ENCODE assay signal across 1 cellular context in the genomic region with DNA sequence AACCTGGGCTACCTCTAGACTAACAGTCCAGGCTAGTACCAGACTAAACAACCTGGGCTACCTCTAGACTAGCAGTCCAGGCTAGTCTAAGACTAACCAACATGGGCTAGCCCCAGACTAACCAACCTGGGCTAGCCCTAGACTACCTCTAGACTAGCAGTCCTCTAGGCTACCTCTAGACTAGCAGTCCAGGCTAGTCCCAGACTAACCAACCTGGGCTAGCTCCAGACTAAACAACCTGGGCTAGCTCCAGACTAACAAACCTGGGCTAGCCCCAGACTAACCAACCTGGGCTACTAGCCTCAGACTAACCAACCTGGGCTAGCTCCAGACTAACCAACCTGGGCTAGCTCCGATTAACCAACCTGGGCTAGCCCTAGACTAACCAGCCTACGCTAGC.
TF ChIP-seq lines count a peak whose summit lies in the region.

No MANE protein-coding gene starts in this region.

TF ChIP-seq in K562, 482 proteins besides CTCF, POLR2A, EP300 and RAD21:
- TF ChIP-seq MAFG (tag; conservative IDR thresholded peaks at IDR 0.05) (no peak), PCBP1 (IDR thresholded peaks at IDR 0.05; ENCODE audit: low read depth, low read length, poor library complexity, severe bottlenecking) (no peak), MEIS2 (IDR thresholded peaks at IDR 0.05; ENCODE audit: partially characterized antibody) (no peak), GATAD2A (IDR thresholded peaks at IDR 0.05) (no peak), TARDBP (IDR thresholded peaks at IDR 0.05) (no peak)
- TF ChIP-seq, protein P1, sequence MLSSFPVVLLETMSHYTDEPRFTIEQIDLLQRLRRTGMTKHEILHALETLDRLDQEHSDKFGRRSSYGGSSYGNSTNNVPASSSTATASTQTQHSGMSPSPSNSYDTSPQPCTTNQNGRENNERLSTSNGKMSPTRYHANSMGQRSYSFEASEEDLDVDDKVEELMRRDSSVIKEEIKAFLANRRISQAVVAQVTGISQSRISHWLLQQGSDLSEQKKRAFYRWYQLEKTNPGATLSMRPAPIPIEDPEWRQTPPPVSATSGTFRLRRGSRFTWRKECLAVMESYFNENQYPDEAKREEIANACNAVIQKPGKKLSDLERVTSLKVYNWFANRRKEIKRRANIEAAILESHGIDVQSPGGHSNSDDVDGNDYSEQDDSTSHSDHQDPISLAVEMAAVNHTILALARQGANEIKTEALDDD (IDR thresholded peaks at IDR 0.05) = peak; percentile 94
